ENCODE assay signal across 8 cellular contexts in the genomic region with DNA sequence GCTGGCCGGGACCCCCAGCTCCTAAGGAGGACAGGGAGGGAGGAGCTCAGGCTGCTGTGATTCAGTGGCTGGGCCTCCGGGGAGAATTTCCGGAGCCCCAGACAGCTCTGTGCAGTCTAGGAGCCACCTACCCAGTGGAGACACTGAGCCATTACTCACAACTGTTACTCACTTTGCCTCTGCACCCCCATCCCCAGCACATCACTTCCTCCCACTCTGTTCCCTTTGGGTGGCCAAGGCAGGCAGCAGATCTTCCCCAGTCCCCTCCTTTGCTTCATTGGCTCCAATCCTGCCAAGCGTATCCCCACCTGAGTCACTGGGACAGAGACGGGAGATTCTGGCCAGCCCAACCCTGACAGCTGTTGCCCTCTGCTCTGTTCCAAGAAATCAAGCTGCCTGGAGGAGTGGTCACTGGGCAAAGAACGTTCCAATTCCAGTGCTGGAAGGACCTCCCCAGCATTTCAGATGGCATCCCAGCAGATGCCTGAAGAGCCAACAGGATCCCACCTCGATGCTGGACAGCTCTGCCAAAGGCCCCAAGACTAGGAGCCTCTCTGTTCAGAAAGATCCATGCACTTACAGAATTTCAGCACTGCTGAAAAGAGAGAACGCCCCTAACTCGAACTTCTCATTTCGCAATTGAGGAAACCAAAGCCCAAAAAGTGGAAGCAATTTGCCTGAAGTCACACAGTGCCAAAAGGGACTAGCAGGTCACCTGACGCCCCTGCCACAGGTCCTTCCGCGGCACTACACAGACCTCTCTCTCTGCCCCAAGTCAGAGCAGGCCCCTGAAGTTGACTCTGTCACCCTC.
A peak's percentile ranks its signal among the peaks of the same experiment; 100 is the strongest.
DNase-seq lines count a peak whose midpoint lies in the region; ATAC-seq and TF ChIP-seq lines count a peak whose summit lies in the region.

No MANE protein-coding gene starts in this region.

- TF ChIP-seq CTCF in GM13977 (IDR thresholded peaks at IDR 0.05; ENCODE audit: extremely low read depth, insufficient read depth, missing control alignments), result no peak

- H3K9me3 ChIP-seq in trophoblast cell (ENCODE audit: insufficient read depth, low read depth, low read length), result no peaks in the 10 kb centered on the region

- H3K23ac ChIP-seq in trophoblast cell (ENCODE audit: low read length), result no peak overlapping the region

- H2BK5ac ChIP-seq in trophoblast cell (ENCODE audit: low read depth, low read length, poor library complexity), result no peak overlapping the region

- H3K27me3 ChIP-seq in trophoblast cell (ENCODE audit: insufficient read depth, low read length), result no peaks in the 10 kb centered on the region

- ATAC-seq in HG03045 (IDR thresholded peaks at IDR 0.05; ENCODE audit: unreplicated experiment), result no peak

- H4K12ac ChIP-seq in trophoblast cell (ENCODE audit: low read depth, low read length), result no peak overlapping the region

- H3K36me3 ChIP-seq in trophoblast cell (ENCODE audit: control insufficient read depth in 1 of 2, insufficient read depth in 2 of 2, low read length in 2 of 2), result no peaks in the 10 kb centered on the region

- H2AFZ ChIP-seq in trophoblast cell (ENCODE audit: insufficient read depth, low read length, poor library complexity), result no peak overlapping the region

- no peak overlapping the region for H3K14ac ChIP-seq in trophoblast cell (ENCODE audit: low read length)

- in situ Hi-C loops in GM13977 (cut with MboI; ENCODE audit: low pct_unique_long_range_greater_than_20kb, low sequenced_read_pairs, unreplicated experiment), result no loop called here

- no peak overlapping the region for H2BK120ac ChIP-seq in trophoblast cell (ENCODE audit: insufficient read depth, low read length, poor library complexity)

- H3K9ac ChIP-seq in trophoblast cell (ENCODE audit: low read length), result no peak overlapping the region

- H3K79me2 ChIP-seq in trophoblast cell (ENCODE audit: control insufficient read depth, insufficient read depth, low read length, poor library complexity), result no peaks in the 10 kb centered on the region

- no CpG with 5 or more reads among the region's 13 CpGs for WGBS in trophoblast cell (ENCODE audit: extremely low coverage, insufficient coverage, insufficient read length)

- peaks cover 5 to 15% of the 10 kb centered on the region in 2 experiments for H3K4me1 ChIP-seq in trophoblast cell (ENCODE audit: control insufficient read depth in 1 of 2, insufficient read depth in 2 of 2, low read length in 2 of 2)

- no peak overlapping the region for H2BK12ac ChIP-seq in trophoblast cell (ENCODE audit: low read length)

- no peak overlapping the region for H3K4ac ChIP-seq in trophoblast cell (ENCODE audit: low read depth, low read length)

- no peaks in the 10 kb centered on the region for H3K79me1 ChIP-seq in trophoblast cell (ENCODE audit: low read length)

- peak; percentile 79 for DNase-seq in GM04504 (ENCODE audit: low read depth)
- DNase-seq in SIG-M5 treated with dmso at 0.1 percent for 504 hours (lab: John Stamatoyannopoulos, UW; ENCODE audit: unreplicated experiment), result peak; percentile 94
- DNase-seq in fibroblast of the conjunctiva (ENCODE audit: low read depth), result peak; percentile 48
- peak; percentile 25 to 38 for DNase-seq in trophoblast cell
- no peak for DNase-seq in NCI-H2081 (lab: John Stamatoyannopoulos, UW)
- DNase-seq in GM13977 (ENCODE audit: low spot score), result no peak
- DNase-seq in NCI-H345 (lab: John Stamatoyannopoulos, UW), result no peak

- no peak overlapping the region for H3K27ac ChIP-seq in trophoblast cell (ENCODE audit: low read depth, low read length)

- no peak overlapping the region for H4K91ac ChIP-seq in trophoblast cell (ENCODE audit: low read depth, low read length)

- no peak overlapping the region for H3K4me3 ChIP-seq in trophoblast cell (ENCODE audit: low read depth, low read length)

- H2AK5ac ChIP-seq in trophoblast cell (ENCODE audit: low read length), result no peak overlapping the region

- no peak overlapping the region for H3K4me2 ChIP-seq in trophoblast cell (ENCODE audit: low read length)

- H3K18ac ChIP-seq in trophoblast cell (ENCODE audit: low read length), result no peak overlapping the region

- no peak overlapping the region for H4K8ac ChIP-seq in trophoblast cell (ENCODE audit: low read depth, low read length)

Comparison
In these comparisons a context has a peak if more than half of its experiments do, and no peak if none do; other contexts are left out.
1. DNase-seq: peak in GM04504 (single experiment), SIG-M5 treated with dmso at 0.1 percent for 504 hours (single experiment), fibroblast of the conjunctiva (single experiment) and trophoblast cell (2 of 2); none in NCI-H2081 (0 of 2), GM13977 (single experiment) and NCI-H345 (single experiment).